ENCODE assay signal across 13 cellular contexts in the genomic region with DNA sequence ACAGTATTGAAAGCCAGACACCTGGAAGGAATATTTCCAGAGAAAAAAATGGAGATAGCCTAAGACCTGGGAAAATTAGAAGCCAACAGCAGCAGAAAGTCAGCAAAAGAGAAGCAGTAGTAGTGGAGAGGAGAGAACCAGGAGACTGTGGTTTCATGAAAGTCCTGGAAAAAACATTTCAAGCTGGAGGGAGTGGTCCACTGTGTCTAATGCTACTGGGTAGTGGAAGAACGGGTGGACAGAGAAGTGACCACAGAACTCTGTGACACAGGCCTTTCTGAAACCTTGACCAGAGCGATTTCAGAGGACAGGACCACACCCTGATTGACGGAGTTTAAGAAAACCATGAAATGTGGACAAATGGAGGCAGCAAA. TPM values are rescaled to one million over a fixed set of nuclear protein-coding genes. Genes with fewer than 3 reads are reported as not detected.
DNase-seq lines count a peak whose midpoint lies in the region; ATAC-seq and TF ChIP-seq lines count a peak whose summit lies in the region.
"Had no signal": no experiment of that assay in that cellular context is flagged by ENCODE, and none has a peak within 500 bp of the region (broad histone marks: within the 10 kb centered on the region; RNA-seq: fewer than 3 reads in every experiment).

No MANE protein-coding gene starts in this region.

- POLR2A ChIA-PET in CD4-positive, alpha-beta memory T cell (lab: Charles Lee; ENCODE audit: partially characterized antibody) = interaction anchor here (0.5 to 4.8 kb wide), 18 partner anchors 8 to 254 kb away, joined by 3 to 47 read pairs (median 6); a partner anchor contains a TSS

- CTCF ChIA-PET in CD4-positive, alpha-beta memory T cell (lab: Charles Lee; ENCODE audit: partially characterized antibody) = interaction anchor here (0.7 to 6.6 kb wide), 11 partner anchors 8 to 80 kb away, joined by 3 to 51 read pairs (median 5); a partner anchor contains a TSS

- no peaks in the 10 kb centered on the region for H3K36me3 ChIP-seq in CD4-positive, alpha-beta memory T cell (ENCODE audit: insufficient read depth, low read length)
- H3K36me3 ChIP-seq: thyroid gland had no signal

- peaks cover 2 to 13% (median 5%) of the 10 kb centered on the region in 7 donors for H3K9me3 Mint-ChIP-seq in CD14-positive monocyte
- H3K9me3 Mint-ChIP-seq in CD4-positive, alpha-beta memory T cell = peaks cover 0 to 17% (median 13%) of the 10 kb centered on the region in 8 donors
- H3K9me3 Mint-ChIP-seq in memory B cell = peaks cover 8% of the 10 kb centered on the region

- H3K36me3 Mint-ChIP-seq in CD14-positive monocyte (no peaks in the 10 kb centered on the region), memory B cell (peaks cover 10% of the 10 kb centered on the region)
- H3K36me3 Mint-ChIP-seq in CD4-positive, alpha-beta memory T cell = peaks cover 2 to 5% of the 10 kb centered on the region in 2 donors

- peaks cover 0 to 4% (median 1%) of the 10 kb centered on the region in 3 donors for H3K27me3 Mint-ChIP-seq in CD14-positive monocyte (ENCODE audit: low read depth in 3 of 3)
- no peaks in the 10 kb centered on the region for H3K27me3 Mint-ChIP-seq in CD4-positive, alpha-beta memory T cell
- no peaks in the 10 kb centered on the region for H3K27me3 Mint-ChIP-seq in memory B cell

- intact Hi-C loops in CD14-positive monocyte (cut with micrococcal nuclease) = no loop called here
- intact Hi-C loops in CD4-positive, alpha-beta memory T cell (cut with micrococcal nuclease) = loop anchor here (1.0 to 2.0 kb wide), 3 partner anchors 9 to 15 kb away; a partner anchor contains a TSS

- H3K27ac Mint-ChIP-seq in CD14-positive monocyte (peak overlapping the region; percentile 38 to 95 (median 80)), memory B cell (peak overlapping the region; percentile 94)
- peak overlapping the region; percentile 91 to 99 (median 97) for H3K27ac Mint-ChIP-seq in CD4-positive, alpha-beta memory T cell
- H3K27ac Mint-ChIP-seq: endodermal cell had no signal

- ATAC-seq in memory B cell (ENCODE audit: low read depth) (no peak), GM21825 (IDR thresholded peaks at IDR 0.05; ENCODE audit: unreplicated experiment) (no peak), HG03108 (IDR thresholded peaks at IDR 0.05; ENCODE audit: unreplicated experiment) (no peak), omental fat pad (ENCODE audit: low FRiP score) (no peak)

- no peaks in the 10 kb centered on the region for H3K9me3 ChIP-seq in CD4-positive, alpha-beta memory T cell (ENCODE audit: control insufficient read depth in 1 of 2, low read length in 2 of 2)
- H3K9me3 ChIP-seq: thyroid gland had no signal

- H3K27me3 ChIP-seq in CD4-positive, alpha-beta memory T cell (ENCODE audit: insufficient read depth, low read length) = no peaks in the 10 kb centered on the region
- H3K27me3 ChIP-seq: thyroid gland had no signal

- H3K4me3 Mint-ChIP-seq in CD14-positive monocyte (peak overlapping the region in 1 of 2 donors; percentile 62), memory B cell (peak overlapping the region; percentile 41)
- H3K4me3 Mint-ChIP-seq in CD4-positive, alpha-beta memory T cell = peak overlapping the region; percentile 75 to 93 (median 86)
- H3K4me3 Mint-ChIP-seq: endodermal cell had no signal

- H3K4me1 Mint-ChIP-seq in CD14-positive monocyte (peaks cover 66% of the 10 kb centered on the region), memory B cell (peaks cover 45% of the 10 kb centered on the region)
- H3K4me1 Mint-ChIP-seq in CD4-positive, alpha-beta memory T cell = peaks cover 47 to 89% (median 68%) of the 10 kb centered on the region in 4 donors
- H3K4me1 Mint-ChIP-seq: endodermal cell had no signal

- peak overlapping the region; percentile 2 to 18 for H3K4me3 ChIP-seq in CD4-positive, alpha-beta memory T cell (ENCODE audit: low read length in 2 of 2)
- H3K4me3 ChIP-seq: thyroid gland had no signal

- TF ChIP-seq CTCF in CD14-positive monocyte (IDR thresholded peaks at IDR 0.05) (no peak), VCaP (conservative IDR thresholded peaks at IDR 0.05) (no peak), omental fat pad (IDR thresholded peaks at IDR 0.05) (no peak)

- DNase-seq in CD14-positive monocyte (ENCODE audit: low spot score) = no peak
- no peak for DNase-seq in CD4-positive, alpha-beta memory T cell
- no peak for DNase-seq in memory B cell (ENCODE audit: low spot score in 2 of 2)
- no peak for DNase-seq in omental fat pad (ENCODE audit: low spot score)
- DNase-seq: caudate nucleus; endodermal cell; NCI-H187; OCI-M1; stimulated activated CD4-positive, alpha-beta T cell treated with anti-CD3 and anti-CD28 coated beads, Interleukin-4, amount 100 ng/mL, for 4 hours; thyroid gland had no signal

- H3K4me1 ChIP-seq in CD4-positive, alpha-beta memory T cell (ENCODE audit: insufficient read depth, low read length) = peaks cover 75% of the 10 kb centered on the region

- H3K27ac ChIP-seq in CD4-positive, alpha-beta memory T cell (ENCODE audit: low read depth, low read length) = peak overlapping the region; percentile 37
- peak overlapping the region; percentile 65 for H3K27ac ChIP-seq in VCaP
- H3K27ac ChIP-seq: thyroid gland had no signal

RNA-seq across cellular contexts. Expression of a gene that starts 15.3 kb away (rescaled TPM):
- 10 to 100 TPM; 10.7 to 22.8 TPM for polyA plus RNA-seq in CD14-positive monocyte
- 10 to 100 TPM; 55.8 to 56.9 TPM for total RNA-seq in CD4-positive, alpha-beta memory T cell
- polyA plus RNA-seq in CD4-positive, alpha-beta memory T cell = 100 to 1,000 TPM in 1 of 2 donors, 10 to 100 TPM in 1; 48.2 to 118 TPM
- total RNA-seq in omental fat pad = 100 to 1,000 TPM in 1 of 4 donors, 10 to 100 TPM in 3; 71.1 to 114 (median 88.4) TPM
